8 cellular contexts compared by ENCODE assay signal in genomic region chr11:64233913-64234839, GRCh38. TPM values are rescaled to one million over a fixed set of nuclear protein-coding genes. Genes with fewer than 3 reads are reported as not detected.
DNase-seq lines count a peak whose midpoint lies in the region; ATAC-seq and TF ChIP-seq lines count a peak whose summit lies in the region.

A gene with protein sequence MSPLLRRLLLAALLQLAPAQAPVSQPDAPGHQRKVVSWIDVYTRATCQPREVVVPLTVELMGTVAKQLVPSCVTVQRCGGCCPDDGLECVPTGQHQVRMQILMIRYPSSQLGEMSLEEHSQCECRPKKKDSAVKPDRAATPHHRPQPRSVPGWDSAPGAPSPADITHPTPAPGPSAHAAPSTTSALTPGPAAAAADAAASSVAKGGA (plus strand): TSS chr11:64234584. CDS start chr11:64234834, 250 bp downstream.

- H3K27ac ChIP-seq in RWPE2 (ENCODE audit: poor library complexity, severe bottlenecking) = peak within 1 kb of the TSS; percentile 56
- no peak within 1 kb of the TSS for H3K27ac ChIP-seq in osteoblast (ENCODE audit: low read depth, low read length)
- peak within 1 kb of the TSS; percentile 94 for H3K27ac ChIP-seq in vagina

- ATAC-seq in HG03039 (IDR thresholded peaks at IDR 0.05; ENCODE audit: unreplicated experiment) (peak; percentile 31), RWPE2 (ENCODE audit: low read depth) (peak; percentile 49)

- no peaks in the 10 kb centered on the region for H3K9me3 ChIP-seq in RWPE2 (ENCODE audit: severe bottlenecking)
- H3K9me3 ChIP-seq in osteoblast (ENCODE audit: low read depth, low read length) = no peaks in the 10 kb centered on the region
- H3K9me3 ChIP-seq in vagina = no peaks in the 10 kb centered on the region

- no peaks in the 10 kb centered on the region for H3K27me3 ChIP-seq in RWPE2 (ENCODE audit: insufficient read depth, poor library complexity, severe bottlenecking)
- H3K27me3 ChIP-seq in osteoblast (ENCODE audit: insufficient read depth, low read length) = no peaks in the 10 kb centered on the region
- H3K27me3 ChIP-seq in vagina = no peaks in the 10 kb centered on the region

- peak within 1 kb of the TSS; percentile 91 for H3K27ac Mint-ChIP-seq in activated naive CD4-positive, alpha-beta T cell treated with anti-CD3 and anti-CD28 coated beads, Interleukin-2, amount 50 U/mL, for 24 hours
- peak within 1 kb of the TSS; percentile 33 for H3K27ac Mint-ChIP-seq in glutamatergic neuron (ENCODE audit: unreplicated experiment)

- peaks cover 10% of the 10 kb centered on the region for H3K79me2 ChIP-seq in osteoblast (ENCODE audit: insufficient read depth, low read length)

- H3K36me3 ChIP-seq in RWPE2 (ENCODE audit: low read depth) (peaks cover 15% of the 10 kb centered on the region), osteoblast (ENCODE audit: insufficient read depth, low read length) (peaks cover 5% of the 10 kb centered on the region), vagina (peaks cover 0 to 18% of the 10 kb centered on the region in 2 donors)

- H3K36me3 Mint-ChIP-seq in activated naive CD4-positive, alpha-beta T cell treated with anti-CD3 and anti-CD28 coated beads, Interleukin-2, amount 50 U/mL, for 24 hours = no peaks in the 10 kb centered on the region
- H3K36me3 Mint-ChIP-seq in glutamatergic neuron (ENCODE audit: unreplicated experiment) = no peaks in the 10 kb centered on the region

- TF ChIP-seq CTCF in GM10248 (IDR thresholded peaks at IDR 0.05; ENCODE audit: control extremely low read depth, extremely low read depth, low read depth, missing control alignments) (no peak), RWPE2 (IDR thresholded peaks at IDR 0.05; ENCODE audit: poor library complexity, severe bottlenecking) (no peak), glutamatergic neuron (IDR thresholded peaks at IDR 0.05; ENCODE audit: partially characterized antibody, unreplicated experiment) (no peak), osteoblast (IDR thresholded peaks at IDR 0.05; ENCODE audit: extremely low read depth, low read depth, low read length) (no peak), vagina (IDR thresholded peaks at IDR 0.05) (no peak)

- TF ChIP-seq POLR2A in vagina (IDR thresholded peaks at IDR 0.05) = peak in 1 of 2 donors; percentile 43

- H2AFZ ChIP-seq in osteoblast (ENCODE audit: low read length) = no peak within 1 kb of the TSS

- H3K4me3 ChIP-seq in RWPE2 (ENCODE audit: severe bottlenecking) = peak within 1 kb of the TSS; percentile 54
- H3K4me3 ChIP-seq in osteoblast (ENCODE audit: insufficient read depth, low read length) = peak within 1 kb of the TSS; percentile 77
- peak within 1 kb of the TSS; percentile 62 to 94 for H3K4me3 ChIP-seq in vagina

- CTCF ChIA-PET in GM10248 (lab: Yijun Ruan, JAX) = interaction anchor here (1.0 to 30.9 kb wide), 5 partner anchors 17 to 67 kb away, joined by 3 to 368 read pairs (median 4); partner anchors contain the start of genes FERMT3 and PLCB3

- H3K4me1 Mint-ChIP-seq in activated naive CD4-positive, alpha-beta T cell treated with anti-CD3 and anti-CD28 coated beads, Interleukin-2, amount 50 U/mL, for 24 hours = peaks cover 44% of the 10 kb centered on the region
- H3K4me1 Mint-ChIP-seq in glutamatergic neuron (ENCODE audit: low read depth, unreplicated experiment) = no peaks in the 10 kb centered on the region

- intact Hi-C loops in vagina (cut with DNase I) = no loop called here

- H3K27me3 Mint-ChIP-seq in activated naive CD4-positive, alpha-beta T cell treated with anti-CD3 and anti-CD28 coated beads, Interleukin-2, amount 50 U/mL, for 24 hours = no peaks in the 10 kb centered on the region
- H3K27me3 Mint-ChIP-seq in glutamatergic neuron (ENCODE audit: unreplicated experiment) = peaks cover 17% of the 10 kb centered on the region

- H3K4me2 ChIP-seq in osteoblast (ENCODE audit: insufficient read depth, low read length) = peak within 1 kb of the TSS; percentile 83

- H3K4me3 Mint-ChIP-seq in activated naive CD4-positive, alpha-beta T cell treated with anti-CD3 and anti-CD28 coated beads, Interleukin-2, amount 50 U/mL, for 24 hours = peak within 1 kb of the TSS; percentile 79
- H3K4me3 Mint-ChIP-seq in glutamatergic neuron (ENCODE audit: unreplicated experiment) = peak within 1 kb of the TSS; percentile 76

- peaks cover 8% of the 10 kb centered on the region for H4K20me1 ChIP-seq in osteoblast (ENCODE audit: insufficient read depth, low read length)

- H3K4me1 ChIP-seq in RWPE2 (ENCODE audit: insufficient read depth, poor library complexity, severe bottlenecking) = no peaks in the 10 kb centered on the region
- peaks cover 17% of the 10 kb centered on the region for H3K4me1 ChIP-seq in osteoblast (ENCODE audit: insufficient read depth, low read length)
- H3K4me1 ChIP-seq in vagina = peaks cover 64% of the 10 kb centered on the region

- no peaks in the 10 kb centered on the region for H3K9me3 Mint-ChIP-seq in activated naive CD4-positive, alpha-beta T cell treated with anti-CD3 and anti-CD28 coated beads, Interleukin-2, amount 50 U/mL, for 24 hours
- H3K9me3 Mint-ChIP-seq in glutamatergic neuron (ENCODE audit: unreplicated experiment) = peaks cover 4% of the 10 kb centered on the region

- DNase-seq in GM10248 (ENCODE audit: extremely low spot score) (peak; percentile 87), RWPE2 (ENCODE audit: low spot score) (no peak), glutamatergic neuron (no peak), osteoblast (ENCODE audit: insufficient read length, low spot score, missing footprints) (peak; percentile 94), vagina (ENCODE audit: extremely low spot score in 2 of 2) (no peak), DMS153 (lab: John Stamatoyannopoulos, UW) (no peak)

- POLR2A ChIA-PET in GM10248 (lab: Yijun Ruan, JAX) = interaction anchor here (0.9 kb wide), 1 partner anchor 84 kb away, joined by 3 read pairs; the partner anchor contains the start of gene PRDX5

RNA-seq across cellular contexts. Expression of the gene that starts here (rescaled TPM):
- 12.3 TPM for total RNA-seq in glutamatergic neuron (ENCODE audit: unreplicated experiment)
- total RNA-seq in osteoblast = 37.6 and 41.5 TPM in 2 replicates
- total RNA-seq in vagina = 44.9 TPM

Comparison
In these comparisons a context has a peak if more than half of its experiments do, and no peak if none do; other contexts are left out.
1. DNase-seq: peak in GM10248 (single experiment) and osteoblast (single experiment); none in RWPE2 (single experiment), glutamatergic neuron (single experiment), vagina (0 of 2) and DMS153 (single experiment).
2. Peak in every context shown above with its lines, with median percentiles within 50 percentile points of each other: H3K4me3 ChIP-seq.